20 cellular contexts compared by ENCODE assay signal in genomic region chr22:44406581-44407403, GRCh38.
DNase-seq lines count a peak whose midpoint lies in the region; TF ChIP-seq lines count a peak whose summit lies in the region.
"Had no signal": no experiment of that assay in that cellular context is flagged by ENCODE, and none has a peak within 500 bp of the region (broad histone marks: within the 10 kb centered on the region; RNA-seq: fewer than 3 reads in every experiment).

No MANE protein-coding gene starts in this region.

- H4K8ac ChIP-seq in H9 (replicated peaks; ENCODE audit: insufficient read length, low read depth, low read length), result no peak overlapping the region

- intact Hi-C loops in posterior vena cava (cut with DNase I), result no loop called here

- no peak overlapping the region for H3K23ac ChIP-seq in H9 (ENCODE audit: insufficient read length, low read depth, low read length)

- H3K23me2 ChIP-seq in H9 (ENCODE audit: insufficient read length, low read depth, low read length, poor library complexity, severe bottlenecking), result no peaks in the 10 kb centered on the region

- H2BK20ac ChIP-seq in H9 (ENCODE audit: low read depth, low read length, poor library complexity, severe bottlenecking), result no peak overlapping the region

- H4K20me1 ChIP-seq in H9 (ENCODE audit: control insufficient read depth, insufficient read depth, insufficient read length), result no peaks in the 10 kb centered on the region

- no peak overlapping the region for H4K91ac ChIP-seq in H9 (ENCODE audit: insufficient read length, low read depth, low read length)

- H3K18ac ChIP-seq in H9 (ENCODE audit: insufficient read length, low read depth, low read length), result peak overlapping the region; percentile 35

- no peak overlapping the region for H3K4me2 ChIP-seq in H9 (ENCODE audit: insufficient read depth, insufficient read length, low read length)

- H2BK5ac ChIP-seq in H9 (ENCODE audit: insufficient read length, low read length), result no peak overlapping the region

- H3K14ac ChIP-seq in H9 (ENCODE audit: insufficient read depth, low read length), result 0 out of 2 replicates have a peak overlapping the region, but pooled peaks have one; percentile 14

- no peak overlapping the region for H2BK15ac ChIP-seq in H9 (ENCODE audit: low read depth, low read length)

- H2AFZ ChIP-seq in H9 (ENCODE audit: low read length), result no peak overlapping the region

- H3K27me3 Mint-ChIP-seq in H9 (ENCODE audit: low read depth), result peaks cover 12% of the 10 kb centered on the region

- H3K79me1 ChIP-seq in H9 (ENCODE audit: insufficient read depth, low read depth, low read length, poor library complexity, severe bottlenecking), result no peaks in the 10 kb centered on the region

- no peaks in the 10 kb centered on the region; the same call in 1 of the 2 replicates for H3K4me1 ChIP-seq in H9 (ENCODE audit: insufficient read depth, low read length)
- H3K4me1 ChIP-seq: body of pancreas, lower lobe of right lung had no signal

- H3K36me3 Mint-ChIP-seq in H9 (ENCODE audit: insufficient read depth in 1 of 3, low read depth in 3 of 3), result no peaks in the 10 kb centered on the region
- H3K36me3 Mint-ChIP-seq: stimulated activated memory B cell treated with anti-CD40 and anti-IgM and Interleukin-4, amounts not matched to agents 10 μg/mL and 1 μg/mL and 100 μg/mL, for 72 hours had no signal

- H3K9ac ChIP-seq in H9 (ENCODE audit: extremely low read depth, insufficient read length, low read length), result no peak overlapping the region

- no peak overlapping the region for H2AK5ac ChIP-seq in H9 (ENCODE audit: insufficient read length, low read length)

- H3K9me3 Mint-ChIP-seq in H9, result no peaks in the 10 kb centered on the region; a peak in 1 of 5 replicates
- H3K9me3 Mint-ChIP-seq: stimulated activated memory B cell treated with anti-CD40 and anti-IgM and Interleukin-4, amounts not matched to agents 10 μg/mL and 1 μg/mL and 100 μg/mL, for 72 hours had no signal

- H4K5ac ChIP-seq in H9 (ENCODE audit: insufficient read length, low read depth, low read length), result no peak overlapping the region

- H2BK120ac ChIP-seq in H9 (ENCODE audit: low read depth, low read length, poor library complexity, severe bottlenecking), result no peak overlapping the region

- peak overlapping the region in 2 of 3 experiments; percentile 39 to 95; a peak in 5 of 7 replicates for H3K27ac Mint-ChIP-seq in H9
- H3K27ac Mint-ChIP-seq: stimulated activated memory B cell treated with anti-CD40 and anti-IgM and Interleukin-4, amounts not matched to agents 10 μg/mL and 1 μg/mL and 100 μg/mL, for 72 hours had no signal

- TF ChIP-seq CTCF in H9 (conservative IDR thresholded peaks at IDR 0.05), result no peak

- peak overlapping the region in 1 of 2 experiments; percentile 52; a peak in 1 of 5 replicates for H3K4me3 Mint-ChIP-seq in H9
- H3K4me3 Mint-ChIP-seq: stimulated activated memory B cell treated with anti-CD40 and anti-IgM and Interleukin-4, amounts not matched to agents 10 μg/mL and 1 μg/mL and 100 μg/mL, for 72 hours had no signal

- no peak overlapping the region for H3K56ac ChIP-seq in H9 (ENCODE audit: insufficient read length, low read depth, low read length)

- no peak overlapping the region for H3K27ac ChIP-seq in H9 (ENCODE audit: insufficient read length, low read depth, low read length)
- H3K27ac ChIP-seq: body of pancreas, epithelial cell of prostate, lower lobe of right lung had no signal

- H3K4ac ChIP-seq in H9 (ENCODE audit: low read depth, low read length), result no peak overlapping the region

- H3K9me3 ChIP-seq in H9 (ENCODE audit: control insufficient read depth, low read depth, low read length), result no peaks in the 10 kb centered on the region
- H3K9me3 ChIP-seq: body of pancreas, lower lobe of right lung had no signal

- H3K4me1 Mint-ChIP-seq in H9, result peaks cover 18 to 20% of the 10 kb centered on the region in 2 experiments
- H3K4me1 Mint-ChIP-seq: stimulated activated memory B cell treated with anti-CD40 and anti-IgM and Interleukin-4, amounts not matched to agents 10 μg/mL and 1 μg/mL and 100 μg/mL, for 72 hours had no signal

- no peaks in the 10 kb centered on the region for H3K27me3 ChIP-seq in H9 (ENCODE audit: insufficient read depth, low read length)
- H3K27me3 ChIP-seq: body of pancreas had no signal

- no CpG with 5 or more reads among the region's 17 CpGs for whole genome bisulfite sequencing in H9 (ENCODE audit: extremely low coverage, insufficient read length, low lambda C conversion rate)

- H3T11ph ChIP-seq in H9 (ENCODE audit: low read length), result no peak overlapping the region

- DNase-seq in H9 (peak; percentile 55), astrocyte of the hippocampus (ENCODE audit: low read depth, low spot score) (peak; percentile 58), iPS DF 4.7 (ENCODE audit: extremely low read depth, low spot score) (peak; percentile 19), posterior vena cava (ENCODE audit: low spot score) (peak; percentile 43), NCI-H187 treated with DMSO at 0.1 percent for 48 hours (lab: John Stamatoyannopoulos, UW) (no peak), LoVo (ENCODE audit: low spot score) (no peak)
- DNase-seq in activated CD4-positive, CD25-positive, alpha-beta regulatory T cell (lab: John Stamatoyannopoulos, UW), result no peak
- DNase-seq: activated CD4-positive, alpha-beta T cell treated with anti-CD3 and anti-CD28 coated beads for 48 hours; activated CD8-positive, alpha-beta memory T cell treated with anti-CD3 and anti-CD28 coated beads, Interleukin-2, amount 50 U/mL, for 4 hours; AML-193; COR-L47; cortex of kidney; Kasumi-1; NCI-H1092 treated with DMSO at 0.1 percent for 48 hours; NCI-H524 treated with DMSO at 0.1 percent for 48 hours; occipital lobe had no signal

- no peak overlapping the region for H2BK12ac ChIP-seq in H9 (ENCODE audit: insufficient read length, low read depth, low read length)

- H3K79me2 ChIP-seq in H9 (ENCODE audit: insufficient read depth, low read length), result no peaks in the 10 kb centered on the region

Comparison
In these comparisons a context has a peak if more than half of its experiments do, and no peak if none do; other contexts are left out.
1. DNase-seq: peak in H9 (single experiment), astrocyte of the hippocampus (single experiment), iPS DF 4.7 (single experiment) and posterior vena cava (single experiment); none in NCI-H187 treated with DMSO at 0.1 percent for 48 hours (single experiment), LoVo (single experiment) and activated CD4-positive, CD25-positive, alpha-beta regulatory T cell (0 of 4).